ENCODE assay signal across 18 cellular contexts in genomic region chr1:169117014-169117413, GRCh38. TPM values are rescaled to one million over a fixed set of nuclear protein-coding genes. Genes with fewer than 3 reads are reported as not detected.
DNase-seq lines count a peak whose midpoint lies in the region; ATAC-seq and TF ChIP-seq lines count a peak whose summit lies in the region.
"Had no signal": no experiment of that assay in that cellular context is flagged by ENCODE, and none has a peak within 500 bp of the region (broad histone marks: within the 10 kb centered on the region; RNA-seq: fewer than 3 reads in every experiment).

No MANE protein-coding gene starts in this region.

- BruUV-seq in HCT116 (replicated peaks; lab: Mats Ljungman, UMichigan): no TSS peak

- H3K27ac Mint-ChIP-seq in immature natural killer cell: peak overlapping the region in 2 of 6 donors; percentile 5 to 58
- H3K27ac Mint-ChIP-seq in progenitor cell of endocrine pancreas: peak overlapping the region; percentile 50
- no peak overlapping the region for H3K27ac Mint-ChIP-seq in T-cell
- H3K27ac Mint-ChIP-seq: activated naive CD4-positive, alpha-beta T cell treated with anti-CD3 and anti-CD28 coated beads for 36 hours had no signal

- H3K9me2 ChIP-seq in HCT116 (ENCODE audit: insufficient read depth): no peaks in the 10 kb centered on the region

- H3K27ac ChIP-seq in HCT116 (ENCODE audit: low read depth, low read length) (no peak overlapping the region), RWPE2 (ENCODE audit: poor library complexity, severe bottlenecking) (peak overlapping the region; percentile 96)
- H3K27ac ChIP-seq: ascending aorta, testis had no signal

- peaks cover 7 to 30% of the 10 kb centered on the region in 2 experiments; a peak in 2 of 4 replicates for H3K36me3 ChIP-seq in HCT116 (ENCODE audit: control insufficient read depth in 1 of 2, insufficient read depth in 2 of 2, low read length in 2 of 2)
- peaks cover 85% of the 10 kb centered on the region for H3K36me3 ChIP-seq in RWPE2 (ENCODE audit: low read depth)

- H3K4me1 Mint-ChIP-seq in immature natural killer cell (peaks cover 22 to 23% of the 10 kb centered on the region in 2 donors), progenitor cell of endocrine pancreas (ENCODE audit: low read depth) (peaks cover 64% of the 10 kb centered on the region), T-cell (peaks cover 0 to 8% (median 0%) of the 10 kb centered on the region in 3 donors)

- H3K4me2 ChIP-seq in HCT116 (ENCODE audit: low read length): peak overlapping the region; percentile 48; the same call in 1 of the 2 replicates

- TF ChIP-seq CTCF in HCT116 (IDR thresholded peaks at IDR 0.05 in 2 of 3, conservative IDR thresholded peaks at IDR 0.05 in 1 of 3; ENCODE audit: borderline replicate concordance in 1 of 3, insufficient read depth in 1 of 3, low read depth in 2 of 3, low read length in 2 of 3) (no peak), RWPE2 (IDR thresholded peaks at IDR 0.05; ENCODE audit: poor library complexity, severe bottlenecking) (no peak), progenitor cell of endocrine pancreas (IDR thresholded peaks at IDR 0.05; ENCODE audit: unreplicated experiment) (no peak)

- H3K4me3 ChIP-seq in HCT116 (replicated peaks in 1 of 2; ENCODE audit: low read depth in 1 of 2, low read length in 2 of 2) (no peak overlapping the region), RWPE2 (ENCODE audit: severe bottlenecking) (no peak overlapping the region)
- H3K4me3 ChIP-seq: ascending aorta, testis had no signal

- peaks cover 3 to 19% (median 5%) of the 10 kb centered on the region in 3 donors for H3K36me3 Mint-ChIP-seq in immature natural killer cell
- peaks cover 50% of the 10 kb centered on the region for H3K36me3 Mint-ChIP-seq in progenitor cell of endocrine pancreas (ENCODE audit: insufficient read depth)
- H3K36me3 Mint-ChIP-seq in T-cell: peaks cover 5% of the 10 kb centered on the region

- peak overlapping the region; percentile 21; the same call in 1 of the 2 replicates for H3K9ac ChIP-seq in HCT116 (ENCODE audit: low read length)

- RAD21 ChIA-PET in HCT116 (lab: Charles Lee; ENCODE audit: low non-redundant PET in 1 of 2, low total read pairs in 2 of 2, uncharacterized antibody in 2 of 2, unreplicated experiment in 2 of 2): no interaction called here

- H3K9me3 ChIP-seq in HCT116 (ENCODE audit: control insufficient read depth in 1 of 2, insufficient read depth in 1 of 2, low read depth in 1 of 2, low read length in 2 of 2): no peaks in the 10 kb centered on the region
- H3K9me3 ChIP-seq in RWPE2 (ENCODE audit: severe bottlenecking): no peaks in the 10 kb centered on the region
- H3K9me3 ChIP-seq: ascending aorta, testis had no signal

- intact Hi-C loops in HCT116 (cut with micrococcal nuclease): loop anchor here (10.0 kb wide), 1 partner anchor 772 kb away; no protein-coding TSS in a partner anchor

- H2AFZ ChIP-seq in HCT116 (ENCODE audit: low read depth, low read length, poor library complexity, severe bottlenecking): no peak overlapping the region

- H3K4me1 ChIP-seq in HCT116 (ENCODE audit: control insufficient read depth in 1 of 2, insufficient read depth in 2 of 2, low read length in 2 of 2) (peaks cover 44 to 81% of the 10 kb centered on the region in 2 experiments), RWPE2 (ENCODE audit: insufficient read depth, poor library complexity, severe bottlenecking) (peaks cover 71% of the 10 kb centered on the region)

- no peaks in the 10 kb centered on the region for H3K9me3 Mint-ChIP-seq in immature natural killer cell
- H3K9me3 Mint-ChIP-seq in progenitor cell of endocrine pancreas (ENCODE audit: low read depth): no peaks in the 10 kb centered on the region
- no peaks in the 10 kb centered on the region for H3K9me3 Mint-ChIP-seq in T-cell
- H3K9me3 Mint-ChIP-seq: activated naive CD4-positive, alpha-beta T cell treated with anti-CD3 and anti-CD28 coated beads for 36 hours had no signal

- DNase-seq in HCT116 (ENCODE audit: low read depth, low spot score): no peak
- no peak for DNase-seq in RWPE2 (ENCODE audit: low spot score)
- no peak for DNase-seq in immature natural killer cell
- DNase-seq in progenitor cell of endocrine pancreas (ENCODE audit: low spot score, unreplicated experiment): no peak
- DNase-seq in stimulated activated CD8-positive, alpha-beta memory T cell treated with anti-CD3 and anti-CD28 coated beads, Interleukin-4, amount 100 ng/mL, for 48 hours: no peak
- DNase-seq in T-cell: no peak
- DNase-seq: activated CD4-positive, alpha-beta T cell treated with anti-CD3 and anti-CD28 coated beads for 48 hours; activated naive CD4-positive, alpha-beta T cell treated with anti-CD3 and anti-CD28 coated beads for 36 hours; dermis blood vessel endothelial cell; glutamatergic neuron; NCI-H2081; NCI-H748 treated with DMSO at 0.1 percent for 48 hours; occipital lobe; stimulated activated CD4-positive, alpha-beta T cell treated with anti-CD3 and anti-CD28 coated beads, Interleukin-4, amount 100 ng/mL, for 4 hours; testis had no signal

- H3K27me3 Mint-ChIP-seq in immature natural killer cell (ENCODE audit: low read depth in 3 of 3) (peaks cover 0 to 3% (median 3%) of the 10 kb centered on the region in 3 donors), progenitor cell of endocrine pancreas (no peaks in the 10 kb centered on the region), T-cell (peaks cover 0 to 5% of the 10 kb centered on the region in 2 donors)

- no peak for TF ChIP-seq POLR2A in HCT116 (IDR thresholded peaks at IDR 0.05; ENCODE audit: borderline replicate concordance, extremely low read depth, insufficient read depth, insufficient read length)

- CTCF ChIA-PET in HCT116 (lab: Charles Lee): interaction anchor here (0.9 kb wide), 1 partner anchor 480 kb away, joined by 3 read pairs; no protein-coding TSS in a partner anchor
- CTCF ChIA-PET in T-cell (lab: Charles Lee): no interaction called here

- POLR2A ChIA-PET in HCT116 (lab: Charles Lee) (no interaction called here), T-cell (lab: Charles Lee) (no interaction called here)

- no peak for TF ChIP-seq RAD21 in HCT116 (IDR thresholded peaks at IDR 0.05; ENCODE audit: low read depth)

- H3K4me3 Mint-ChIP-seq in immature natural killer cell: peak overlapping the region in 3 of 5 donors; percentile 26 to 73 (median 36)
- peak overlapping the region; percentile 21 for H3K4me3 Mint-ChIP-seq in progenitor cell of endocrine pancreas (ENCODE audit: low read depth)
- no peak overlapping the region for H3K4me3 Mint-ChIP-seq in T-cell
- H3K4me3 Mint-ChIP-seq: activated naive CD4-positive, alpha-beta T cell treated with anti-CD3 and anti-CD28 coated beads for 36 hours had no signal

- H3K79me2 ChIP-seq in HCT116 (ENCODE audit: insufficient read depth, low read length): peaks cover 91% of the 10 kb centered on the region

- H4K20me1 ChIP-seq in HCT116 (ENCODE audit: insufficient read depth): no peaks in the 10 kb centered on the region

- no peaks in the 10 kb centered on the region for H3K27me3 ChIP-seq in HCT116 (ENCODE audit: insufficient read depth, low read length)
- H3K27me3 ChIP-seq in RWPE2 (ENCODE audit: insufficient read depth, poor library complexity, severe bottlenecking): no peaks in the 10 kb centered on the region
- H3K27me3 ChIP-seq: ascending aorta, testis had no signal

- ATAC-seq in HCT116: no peak
- no peak for ATAC-seq in RWPE2 (ENCODE audit: low read depth)
- ATAC-seq in HG02759 (IDR thresholded peaks at IDR 0.05; ENCODE audit: unreplicated experiment): no peak
- no peak for ATAC-seq in T-cell (replicated peaks in 1 of 4)
- ATAC-seq in HG02588 (IDR thresholded peaks at IDR 0.05; ENCODE audit: unreplicated experiment): no peak

TF ChIP-seq in HCT116, 20 proteins besides CTCF, POLR2A, EP300 and RAD21:
- no peak for TF ChIP-seq EGR1 (IDR thresholded peaks at IDR 0.05; ENCODE audit: low read depth)
- TF ChIP-seq TCF7L2 (IDR thresholded peaks at IDR 0.05; ENCODE audit: borderline replicate concordance, extremely low read depth, insufficient read depth, insufficient read length): no peak
- TF ChIP-seq, protein P1, sequence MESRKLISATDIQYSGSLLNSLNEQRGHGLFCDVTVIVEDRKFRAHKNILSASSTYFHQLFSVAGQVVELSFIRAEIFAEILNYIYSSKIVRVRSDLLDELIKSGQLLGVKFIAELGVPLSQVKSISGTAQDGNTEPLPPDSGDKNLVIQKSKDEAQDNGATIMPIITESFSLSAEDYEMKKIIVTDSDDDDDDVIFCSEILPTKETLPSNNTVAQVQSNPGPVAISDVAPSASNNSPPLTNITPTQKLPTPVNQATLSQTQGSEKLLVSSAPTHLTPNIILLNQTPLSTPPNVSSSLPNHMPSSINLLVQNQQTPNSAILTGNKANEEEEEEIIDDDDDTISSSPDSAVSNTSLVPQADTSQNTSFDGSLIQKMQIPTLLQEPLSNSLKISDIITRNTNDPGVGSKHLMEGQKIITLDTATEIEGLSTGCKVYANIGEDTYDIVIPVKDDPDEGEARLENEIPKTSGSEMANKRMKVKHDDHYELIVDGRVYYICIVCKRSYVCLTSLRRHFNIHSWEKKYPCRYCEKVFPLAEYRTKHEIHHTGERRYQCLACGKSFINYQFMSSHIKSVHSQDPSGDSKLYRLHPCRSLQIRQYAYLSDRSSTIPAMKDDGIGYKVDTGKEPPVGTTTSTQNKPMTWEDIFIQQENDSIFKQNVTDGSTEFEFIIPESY (IDR thresholded peaks at IDR 0.05; ENCODE audit: extremely low read depth, insufficient replicate concordance, low read length): no peak
- no peak for TF ChIP-seq EZH2 (IDR thresholded peaks at IDR 0.05)
- TF ChIP-seq MAX (IDR thresholded peaks at IDR 0.05): no peak
- no peak for TF ChIP-seq ZFX (IDR thresholded peaks at IDR 0.05)
- no peak for TF ChIP-seq SP1 (IDR thresholded peaks at IDR 0.05; ENCODE audit: low read depth)
- TF ChIP-seq ELF1 (IDR thresholded peaks at IDR 0.05; ENCODE audit: borderline replicate concordance, low read depth): no peak
- TF ChIP-seq CEBPB (IDR thresholded peaks at IDR 0.05; ENCODE audit: low read depth): no peak
- TF ChIP-seq SIN3A (IDR thresholded peaks at IDR 0.05; ENCODE audit: low read depth): no peak
- TF ChIP-seq YY1 (IDR thresholded peaks at IDR 0.05; ENCODE audit: extremely low read depth, insufficient replicate concordance, low read depth, low read length): no peak
- TF ChIP-seq EZH2phosphoT487 (IDR thresholded peaks at IDR 0.05; ENCODE audit: borderline replicate concordance): no peak
- no peak for TF ChIP-seq POLR2AphosphoS5 (IDR thresholded peaks at IDR 0.05; ENCODE audit: low read depth, low read length)
TF ChIP-seq in HCT116: peak in this region for 0.

RNA-seq across cellular contexts. Expression of gene ATP1B1, which starts 10.5 kb away (rescaled TPM):
- 48.6 TPM for total RNA-seq in HCT116 (2021; ENCODE audit: unreplicated experiment)
- 27.1 and 29.1 TPM in 2 replicates for polyA plus RNA-seq in HCT116 (2012)
- polyA plus RNA-seq in immature natural killer cell: 1 to 10 TPM; 1.2 to 9.0 (median 2.4) TPM
- total RNA-seq in progenitor cell of endocrine pancreas: 108 and 120 TPM in 2 replicates
- 1 to 10 TPM; 2.5 to 6.1 (median 3.9) TPM for total RNA-seq in T-cell

Comparison
In these comparisons a context has a peak if more than half of its experiments do, and no peak if none do; other contexts are left out.
1. H3K4me3 Mint-ChIP-seq: peak in immature natural killer cell (3 of 5) and progenitor cell of endocrine pancreas (single experiment); none in T-cell (0 of 3).